ENCODE assay signal across 3 cellular contexts in genomic region chr12:21812340-21812739, GRCh38. TPM values are rescaled to one million over a fixed set of nuclear protein-coding genes. Genes with fewer than 3 reads are reported as not detected.
"Had no signal": no experiment of that assay in that cellular context is flagged by ENCODE, and none has a peak within 500 bp of the region (broad histone marks: within the 10 kb centered on the region; RNA-seq: fewer than 3 reads in every experiment).

No MANE protein-coding gene starts in this region.

RNA-seq across cellular contexts. Expression of gene KCNJ8, which starts 37.8 kb away (rescaled TPM):
- total RNA-seq: HepG2, HT-29 had no signal
- polyA plus RNA-seq: HepG2, IgD-negative memory B cell had no signal
